9 cellular contexts compared by ENCODE assay signal in the genomic region with DNA sequence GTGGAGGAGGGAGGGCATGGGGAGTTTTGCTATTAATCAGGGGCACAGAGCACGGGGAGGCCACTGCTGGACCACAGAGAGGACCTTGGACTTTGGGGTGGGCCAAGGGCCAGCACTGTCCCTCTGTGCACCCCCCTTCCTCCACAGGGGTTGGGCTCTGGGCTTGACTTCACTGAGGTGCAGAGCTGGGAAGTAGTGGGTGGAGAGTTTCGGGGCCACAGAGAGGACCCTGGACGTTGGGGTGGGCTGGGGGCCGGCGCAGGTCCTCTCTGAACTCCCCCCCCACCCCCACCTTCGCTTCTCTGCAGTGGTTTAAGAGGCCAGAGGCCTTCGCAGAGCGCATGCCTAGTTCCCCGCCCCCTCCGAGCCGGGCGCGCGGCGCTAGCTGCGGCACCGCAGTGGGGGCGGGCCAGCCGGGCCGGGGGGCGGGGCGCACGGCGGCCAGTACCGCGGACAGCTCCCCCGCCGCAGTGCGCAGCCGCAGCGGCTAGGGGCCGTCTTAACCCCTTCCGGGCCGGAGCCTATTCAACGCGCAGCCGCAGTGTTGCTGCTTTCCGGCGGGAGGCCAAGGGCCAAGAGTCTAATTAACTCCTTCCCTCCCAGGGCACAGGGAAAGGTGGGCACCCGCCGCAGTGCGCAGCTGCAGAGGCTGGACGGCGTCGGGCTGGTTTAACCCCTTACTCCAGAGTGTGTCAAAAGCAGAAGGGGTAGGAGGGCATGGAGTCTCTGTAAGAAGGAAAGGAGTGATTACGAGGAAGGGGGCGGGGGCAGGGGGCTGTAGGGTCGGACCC. TPM values are rescaled to one million over a fixed set of nuclear protein-coding genes. Genes with fewer than 3 reads are reported as not detected.
DNase-seq lines count a peak whose midpoint lies in the region; ATAC-seq, FAIRE-seq and TF ChIP-seq lines count a peak whose summit lies in the region.
"Had no signal": no experiment of that assay in that cellular context is flagged by ENCODE, and none has a peak within 500 bp of the region (broad histone marks: within the 10 kb centered on the region; RNA-seq: fewer than 3 reads in every experiment).

No MANE protein-coding gene starts in this region.

- no peak for TF ChIP-seq EP300 in SK-N-SH (IDR thresholded peaks at IDR 0.05; ENCODE audit: borderline replicate concordance in 1 of 2, low read depth in 1 of 2, low read length in 1 of 2)

- no peak overlapping the region for H3K9ac ChIP-seq in SK-N-SH

- no peak for FAIRE-seq in small intestine (lab: Jason Lieb, UNC)

- TF ChIP-seq CTCF in SK-N-SH (IDR thresholded peaks at IDR 0.05), result no peak
- no peak for TF ChIP-seq CTCF in hepatocyte (IDR thresholded peaks at IDR 0.05; ENCODE audit: poor library complexity)

- H4K20me1 ChIP-seq in SK-N-SH (ENCODE audit: insufficient read depth) (0 out of 2 replicates have a peak, but pooled peaks cover 3% of the 10 kb centered on the region), hepatocyte (ENCODE audit: insufficient read depth, poor library complexity, severe bottlenecking) (peaks cover 3% of the 10 kb centered on the region)

- no peak for TF ChIP-seq RAD21 in SK-N-SH (IDR thresholded peaks at IDR 0.05; ENCODE audit: low read length)

- H3K79me2 ChIP-seq in SK-N-SH (ENCODE audit: insufficient read depth), result no peaks in the 10 kb centered on the region
- H3K79me2 ChIP-seq in hepatocyte, result no peaks in the 10 kb centered on the region

- H3K4me2 ChIP-seq in SK-N-SH (peak overlapping the region; percentile 59; the same call in 1 of the 2 replicates), hepatocyte (peak overlapping the region; percentile 76)

- H3K4me1 ChIP-seq in SK-N-SH (ENCODE audit: control insufficient read depth in 1 of 2, insufficient read depth in 2 of 2, low read depth in 1 of 2, low read length in 1 of 2) (peaks cover 0 to 28% of the 10 kb centered on the region in 2 experiments; a peak in 1 of 4 replicates), hepatocyte (ENCODE audit: insufficient read depth) (peaks cover 11% of the 10 kb centered on the region), small intestine (ENCODE audit: control insufficient read depth in 2 of 2, insufficient read depth in 1 of 2, low read depth in 1 of 2, low read length in 1 of 2) (peaks cover 3% of the 10 kb centered on the region in 2 donors)

- H3K9me3 ChIP-seq in SK-N-SH (no peaks in the 10 kb centered on the region), hepatocyte (ENCODE audit: low read depth) (no peaks in the 10 kb centered on the region), small intestine (ENCODE audit: control insufficient read depth, low read depth) (no peaks in the 10 kb centered on the region)

- WGBS in SK-N-SH (ENCODE audit: low lambda C conversion rate), result 4% methylated on average over 8 of the region's 48 CpGs
- WGBS in hepatocyte (ENCODE audit: low lambda C conversion rate, missing lambda C conversion rate), result 7% methylated on average over 21 of the region's 48 CpGs
- WGBS in small intestine, 3 donors, result 1 to 2% (median 2%) methylated on average over 36 to 48 of the region's 48 CpGs

- ATAC-seq in HG03469 (IDR thresholded peaks at IDR 0.05; ENCODE audit: unreplicated experiment) (no peak), HG03280 (IDR thresholded peaks at IDR 0.05; ENCODE audit: unreplicated experiment) (no peak)

- H3K36me3 ChIP-seq in SK-N-SH (replicated peaks in 1 of 2; ENCODE audit: control insufficient read depth in 1 of 2, insufficient read depth in 2 of 2, low read length in 1 of 2) (no peaks in the 10 kb centered on the region), hepatocyte (replicated peaks; ENCODE audit: insufficient read depth, low read depth) (no peaks in the 10 kb centered on the region), small intestine (ENCODE audit: control insufficient read depth in 2 of 2, insufficient read depth in 2 of 2, low read length in 2 of 2) (no peaks in the 10 kb centered on the region)

- H3K27me3 ChIP-seq in SK-N-SH (ENCODE audit: insufficient read depth) (peaks cover 16% of the 10 kb centered on the region; the same call in 1 of the 2 replicates), hepatocyte (peaks cover 23% of the 10 kb centered on the region), small intestine (ENCODE audit: control insufficient read depth in 2 of 2, insufficient read depth in 2 of 2, low read length in 2 of 2) (peaks cover 0 to 12% of the 10 kb centered on the region in 2 donors)

- H2AFZ ChIP-seq in SK-N-SH (ENCODE audit: low read depth), result no peak overlapping the region
- H2AFZ ChIP-seq in hepatocyte, result no peak overlapping the region

- H3K9me2 ChIP-seq in SK-N-SH, result no peaks in the 10 kb centered on the region
- H3K9me2 ChIP-seq in hepatocyte (replicated peaks; ENCODE audit: insufficient read depth), result no peaks in the 10 kb centered on the region

- peak overlapping the region in 1 of 2 experiments; percentile 50; a peak in 2 of 4 replicates for H3K27ac ChIP-seq in SK-N-SH (ENCODE audit: low read depth in 2 of 2, low read length in 1 of 2)
- no peak overlapping the region for H3K27ac ChIP-seq in hepatocyte
- H3K27ac ChIP-seq in small intestine (ENCODE audit: low read depth in 1 of 2, low read length in 1 of 2), result no peak overlapping the region

- H3K4me3 ChIP-seq in SK-N-SH (ENCODE audit: low read depth in 2 of 2, low read length in 1 of 2) (peak overlapping the region in 1 of 2 experiments; percentile 37; a peak in 1 of 4 replicates), hepatocyte (no peak overlapping the region), small intestine (ENCODE audit: low read depth in 1 of 2, low read length in 2 of 2) (no peak overlapping the region)

- DNase-seq in EH (ENCODE audit: low read depth), result peak; percentile 34
- peak; percentile 96 for DNase-seq in NCI-H1105 (lab: John Stamatoyannopoulos, UW)
- peak; percentile 100 for DNase-seq in SK-N-SH
- DNase-seq in activated naive CD4-positive, alpha-beta T cell treated with anti-CD3 and anti-CD28 coated beads, Interleukin-2, amount 50 U/mL, for 16 hours, result peak; percentile 71
- peak; percentile 90 for DNase-seq in hepatocyte (ENCODE audit: low spot score)
- DNase-seq in small intestine, result peak; percentile 65

- POLR2A ChIA-PET in SK-N-SH (lab: Yijun Ruan, JAX), result interaction anchor here (1.1 to 1.3 kb wide), 2 partner anchors 10 to 31 kb away, joined by 3 to 13 read pairs; no protein-coding TSS in a partner anchor

- CTCF ChIA-PET in SK-N-SH (lab: Yijun Ruan, JAX), result interaction anchor here (1.2 to 2.4 kb wide), 3 partner anchors 10 to 73 kb away, joined by 3 to 8 read pairs (median 6); no protein-coding TSS in a partner anchor

- H3F3A ChIP-seq in SK-N-SH (replicated peaks; ENCODE audit: insufficient read depth), result peaks cover 9% of the 10 kb centered on the region

TF ChIP-seq in SK-N-SH, 30 proteins besides CTCF, POLR2A, EP300 and RAD21:
- TF ChIP-seq CHD2 (IDR thresholded peaks at IDR 0.05; ENCODE audit: low read length, partially characterized antibody), result peak; percentile 35
- TF ChIP-seq JUND (IDR thresholded peaks at IDR 0.05), result no peak
- TF ChIP-seq NRF1 (IDR thresholded peaks at IDR 0.05; ENCODE audit: low read depth, low read length), result peak; percentile 91
- 0 out of 2 replicates have a peak, but pooled peaks have one; percentile 3 for TF ChIP-seq MXI1 (IDR thresholded peaks at IDR 0.05; ENCODE audit: low read depth, low read length)
- TF ChIP-seq, protein P1, sequence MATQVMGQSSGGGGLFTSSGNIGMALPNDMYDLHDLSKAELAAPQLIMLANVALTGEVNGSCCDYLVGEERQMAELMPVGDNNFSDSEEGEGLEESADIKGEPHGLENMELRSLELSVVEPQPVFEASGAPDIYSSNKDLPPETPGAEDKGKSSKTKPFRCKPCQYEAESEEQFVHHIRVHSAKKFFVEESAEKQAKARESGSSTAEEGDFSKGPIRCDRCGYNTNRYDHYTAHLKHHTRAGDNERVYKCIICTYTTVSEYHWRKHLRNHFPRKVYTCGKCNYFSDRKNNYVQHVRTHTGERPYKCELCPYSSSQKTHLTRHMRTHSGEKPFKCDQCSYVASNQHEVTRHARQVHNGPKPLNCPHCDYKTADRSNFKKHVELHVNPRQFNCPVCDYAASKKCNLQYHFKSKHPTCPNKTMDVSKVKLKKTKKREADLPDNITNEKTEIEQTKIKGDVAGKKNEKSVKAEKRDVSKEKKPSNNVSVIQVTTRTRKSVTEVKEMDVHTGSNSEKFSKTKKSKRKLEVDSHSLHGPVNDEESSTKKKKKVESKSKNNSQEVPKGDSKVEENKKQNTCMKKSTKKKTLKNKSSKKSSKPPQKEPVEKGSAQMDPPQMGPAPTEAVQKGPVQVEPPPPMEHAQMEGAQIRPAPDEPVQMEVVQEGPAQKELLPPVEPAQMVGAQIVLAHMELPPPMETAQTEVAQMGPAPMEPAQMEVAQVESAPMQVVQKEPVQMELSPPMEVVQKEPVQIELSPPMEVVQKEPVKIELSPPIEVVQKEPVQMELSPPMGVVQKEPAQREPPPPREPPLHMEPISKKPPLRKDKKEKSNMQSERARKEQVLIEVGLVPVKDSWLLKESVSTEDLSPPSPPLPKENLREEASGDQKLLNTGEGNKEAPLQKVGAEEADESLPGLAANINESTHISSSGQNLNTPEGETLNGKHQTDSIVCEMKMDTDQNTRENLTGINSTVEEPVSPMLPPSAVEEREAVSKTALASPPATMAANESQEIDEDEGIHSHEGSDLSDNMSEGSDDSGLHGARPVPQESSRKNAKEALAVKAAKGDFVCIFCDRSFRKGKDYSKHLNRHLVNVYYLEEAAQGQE (IDR thresholded peaks at IDR 0.05; ENCODE audit: low read depth, low read length), result peak; percentile 99

RNA-seq across cellular contexts. Expression of gene KCNC3, which starts 3.7 kb away (rescaled TPM):
- polyA plus RNA-seq in SK-N-SH (2012; rRNA removed), result 0.26 and 0.30 TPM in 2 replicates
- polyA plus RNA-seq in SK-N-SH (2012; cell fraction: cytosol; rRNA removed), result 0.14 and 0.37 TPM in 2 replicates
- polyA plus RNA-seq in SK-N-SH (2012; cell fraction: nucleus; rRNA removed), result 2.4 and 2.7 TPM in 2 replicates
- 0.24 and 0.40 TPM in 2 replicates for total RNA-seq in hepatocyte
- 1.5 and 1.6 TPM in 2 replicates for polyA plus RNA-seq in hepatocyte
- under 1 TPM; 0.22 to 0.60 (median 0.27) TPM for polyA plus RNA-seq in small intestine
- total RNA-seq: LHCN-M2 had no signal

RNA-seq across cellular contexts. Expression of gene NAPSA, which starts 39.9 kb away (rescaled TPM):
- 0.43 and 0.76 TPM in 2 replicates for polyA plus RNA-seq in SK-N-SH (2012; rRNA removed)
- polyA plus RNA-seq in SK-N-SH (2012; cell fraction: cytosol; rRNA removed), result 0.05 and 0.20 TPM in 2 replicates
- polyA plus RNA-seq in SK-N-SH (2012; cell fraction: nucleus; rRNA removed), result 3.4 and 4.7 TPM in 2 replicates
- total RNA-seq in hepatocyte, result 7.3 and 12.4 TPM in 2 replicates
- polyA plus RNA-seq in hepatocyte, result 2.7 and 12.1 TPM in 2 replicates
- 1 to 10 TPM; 1.8 to 9.6 (median 7.0) TPM for polyA plus RNA-seq in small intestine

RNA-seq across cellular contexts. Expression of gene NR1H2, which starts 50.8 kb away (rescaled TPM):
- polyA plus RNA-seq in SK-N-SH (2012; rRNA removed), result 72.8 and 108 TPM in 2 replicates
- polyA plus RNA-seq in SK-N-SH (2012; cell fraction: cytosol; rRNA removed), result 66.3 and 75.1 TPM in 2 replicates
- 141 and 150 TPM in 2 replicates for polyA plus RNA-seq in SK-N-SH (2012; cell fraction: nucleus; rRNA removed)
- total RNA-seq in hepatocyte, result 41.4 and 53.2 TPM in 2 replicates
- polyA plus RNA-seq in hepatocyte, result 55.9 and 62.9 TPM in 2 replicates
- 10 to 100 TPM; 55.1 to 78.4 (median 70.2) TPM for polyA plus RNA-seq in small intestine

RNA-seq across cellular contexts. Expression of gene POLD1, which starts 58.6 kb away (rescaled TPM):
- 28.6 and 33.6 TPM in 2 replicates for polyA plus RNA-seq in SK-N-SH (2012; rRNA removed)
- 8.1 and 14.9 TPM in 2 replicates for polyA plus RNA-seq in SK-N-SH (2012; cell fraction: cytosol; rRNA removed)
- polyA plus RNA-seq in SK-N-SH (2012; cell fraction: nucleus; rRNA removed), result 109 and 151 TPM in 2 replicates
- total RNA-seq in hepatocyte, result 13.6 and 18.2 TPM in 2 replicates
- polyA plus RNA-seq in hepatocyte, result 32.6 and 40.4 TPM in 2 replicates
- polyA plus RNA-seq in small intestine, result 10 to 100 TPM; 28.1 to 34.0 (median 33.1) TPM

Comparison
In these comparisons a context has a peak if more than half of its experiments do, and no peak if none do; other contexts are left out.
1. DNase-seq: peak in every context shown above with its lines; median percentile 100 in SK-N-SH; 96 in NCI-H1105; 90 in hepatocyte; 71 in activated naive CD4-positive, alpha-beta T cell treated with anti-CD3 and anti-CD28 coated beads, Interleukin-2, amount 50 U/mL, for 16 hours; 65 in small intestine; 34 in EH.